1 cellular context compared by ENCODE assay signal in genomic region chr7:73557108-73557396, GRCh38.
TF ChIP-seq lines count a peak whose summit lies in the region.

No MANE protein-coding gene starts in this region.

TF ChIP-seq in GM12878, 131 proteins besides CTCF, POLR2A, EP300 and RAD21 (continued from another document):
- TF ChIP-seq, protein P1, sequence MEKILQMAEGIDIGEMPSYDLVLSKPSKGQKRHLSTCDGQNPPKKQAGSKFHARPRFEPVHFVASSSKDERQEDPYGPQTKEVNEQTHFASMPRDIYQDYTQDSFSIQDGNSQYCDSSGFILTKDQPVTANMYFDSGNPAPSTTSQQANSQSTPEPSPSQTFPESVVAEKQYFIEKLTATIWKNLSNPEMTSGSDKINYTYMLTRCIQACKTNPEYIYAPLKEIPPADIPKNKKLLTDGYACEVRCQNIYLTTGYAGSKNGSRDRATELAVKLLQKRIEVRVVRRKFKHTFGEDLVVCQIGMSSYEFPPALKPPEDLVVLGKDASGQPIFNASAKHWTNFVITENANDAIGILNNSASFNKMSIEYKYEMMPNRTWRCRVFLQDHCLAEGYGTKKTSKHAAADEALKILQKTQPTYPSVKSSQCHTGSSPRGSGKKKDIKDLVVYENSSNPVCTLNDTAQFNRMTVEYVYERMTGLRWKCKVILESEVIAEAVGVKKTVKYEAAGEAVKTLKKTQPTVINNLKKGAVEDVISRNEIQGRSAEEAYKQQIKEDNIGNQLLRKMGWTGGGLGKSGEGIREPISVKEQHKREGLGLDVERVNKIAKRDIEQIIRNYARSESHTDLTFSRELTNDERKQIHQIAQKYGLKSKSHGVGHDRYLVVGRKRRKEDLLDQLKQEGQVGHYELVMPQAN (conservative IDR thresholded peaks at IDR 0.05) = no peak; the same call in 1 of the 2 replicates
- no peak for TF ChIP-seq NRF1 (conservative IDR thresholded peaks at IDR 0.05; ENCODE audit: low read depth, low read length)
